26 cellular contexts compared by ENCODE assay signal in the genomic region with DNA sequence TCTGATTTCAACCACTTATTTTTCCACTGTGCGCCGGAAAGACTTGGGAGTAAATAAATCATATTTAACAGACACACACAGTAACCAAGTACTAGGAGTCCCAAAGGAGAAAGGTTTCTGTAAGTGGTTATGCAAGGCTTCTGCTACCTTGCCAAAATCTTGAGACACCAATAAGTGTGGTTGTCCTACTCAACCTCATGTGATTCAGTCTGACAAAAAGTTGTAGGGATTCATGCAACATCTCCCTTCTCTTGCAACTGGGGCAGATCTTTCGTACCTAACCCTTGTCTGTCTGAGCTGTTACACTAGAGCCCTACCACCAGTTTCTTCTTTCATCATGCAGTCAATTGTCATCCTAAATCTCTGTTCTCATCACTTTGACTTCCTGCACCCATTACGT.
"Had no signal": no experiment of that assay in that cellular context is flagged by ENCODE, and none has a peak within 500 bp of the region (broad histone marks: within the 10 kb centered on the region; RNA-seq: fewer than 3 reads in every experiment).

No MANE protein-coding gene starts in this region.

- H3K36me3 Mint-ChIP-seq: naive thymus-derived CD4-positive, alpha-beta T cell; stimulated activated memory B cell treated with anti-CD40 and anti-IgM and Interleukin-4, amounts not matched to agents 10 μg/mL and 1 μg/mL and 100 μg/mL, for 72 hours had no signal

- H3K4me2 ChIP-seq: hepatocyte had no signal

- H3K27me3 ChIP-seq: right atrium auricular region, tibial nerve, upper lobe of left lung had no signal

- H3K4me1 ChIP-seq: esophagus squamous epithelium, heart left ventricle, prostate gland, right atrium auricular region, sigmoid colon, spleen, tibial nerve, upper lobe of left lung had no signal

- H3K4me3 Mint-ChIP-seq: central memory CD8-positive, alpha-beta T cell; naive thymus-derived CD4-positive, alpha-beta T cell; nephron progenitor cell; stimulated activated memory B cell treated with anti-CD40 and anti-IgM and Interleukin-4, amounts not matched to agents 10 μg/mL and 1 μg/mL and 100 μg/mL, for 72 hours had no signal

- H2AFZ ChIP-seq: hepatocyte had no signal

- H3K79me2 ChIP-seq: hepatocyte had no signal

- H3K27ac Mint-ChIP-seq: naive thymus-derived CD4-positive, alpha-beta T cell; nephron progenitor cell; stimulated activated memory B cell treated with anti-CD40 and anti-IgM and Interleukin-4, amounts not matched to agents 10 μg/mL and 1 μg/mL and 100 μg/mL, for 72 hours had no signal

- H3K4me1 Mint-ChIP-seq: naive thymus-derived CD4-positive, alpha-beta T cell; stimulated activated memory B cell treated with anti-CD40 and anti-IgM and Interleukin-4, amounts not matched to agents 10 μg/mL and 1 μg/mL and 100 μg/mL, for 72 hours had no signal

- H3K27ac ChIP-seq: coronary artery, esophagus squamous epithelium, heart left ventricle, hepatocyte, prostate gland, right atrium auricular region, sigmoid colon, spleen, thoracic aorta, tibial nerve, upper lobe of left lung had no signal

- H3K9me3 Mint-ChIP-seq: central memory CD8-positive, alpha-beta T cell; nephron progenitor cell; stimulated activated memory B cell treated with anti-CD40 and anti-IgM and Interleukin-4, amounts not matched to agents 10 μg/mL and 1 μg/mL and 100 μg/mL, for 72 hours had no signal

- H3K9me3 ChIP-seq: esophagus squamous epithelium, heart left ventricle, prostate gland, right atrium auricular region, sigmoid colon, spleen, thoracic aorta, tibial nerve, upper lobe of left lung had no signal

- DNase-seq: dermis blood vessel endothelial cell; effector memory CD4-positive, alpha-beta T cell; erythroblast; esophagus squamous epithelium; heart left ventricle; kidney; mesendoderm; midbrain; naive thymus-derived CD4-positive, alpha-beta T cell; nephron progenitor cell; nucleus accumbens; sigmoid colon; spleen; stimulated activated CD4-positive, alpha-beta T cell treated with anti-CD3 and anti-CD28 coated beads, Interleukin-4, amount 100 ng/mL, for 4 hours; stimulated activated naive CD8-positive, alpha-beta T cell treated with anti-CD3 and anti-CD28 coated beads, Interleukin-15, Interleukin-2, amounts not matched to agents 100 U/mL and 50 U/mL, for 24 hours; upper lobe of left lung had no signal

- ATAC-seq: heart left ventricle; left lobe of liver; naive thymus-derived CD4-positive, alpha-beta T cell; stimulated activated memory B cell treated with anti-CD40 and anti-IgM and Interleukin-4, amounts not matched to agents 10 μg/mL and 1 μg/mL and 100 μg/mL, for 72 hours; stimulated activated naive CD8-positive, alpha-beta T cell treated with anti-CD3 and anti-CD28 coated beads, Interleukin-15, Interleukin-2, amounts not matched to agents 100 U/mL and 50 U/mL, for 24 hours had no signal

- H3K36me3 ChIP-seq: esophagus squamous epithelium, heart left ventricle, prostate gland, right atrium auricular region, sigmoid colon, spleen, thoracic aorta, tibial nerve, upper lobe of left lung had no signal

- H3K4me3 ChIP-seq: coronary artery, esophagus squamous epithelium, heart left ventricle, hepatocyte, lung, prostate gland, right atrium auricular region, sigmoid colon, spleen, thoracic aorta, tibial nerve, upper lobe of left lung had no signal
